Comparison of ENCODE assay signal across 15 cellular contexts in the genomic region with DNA sequence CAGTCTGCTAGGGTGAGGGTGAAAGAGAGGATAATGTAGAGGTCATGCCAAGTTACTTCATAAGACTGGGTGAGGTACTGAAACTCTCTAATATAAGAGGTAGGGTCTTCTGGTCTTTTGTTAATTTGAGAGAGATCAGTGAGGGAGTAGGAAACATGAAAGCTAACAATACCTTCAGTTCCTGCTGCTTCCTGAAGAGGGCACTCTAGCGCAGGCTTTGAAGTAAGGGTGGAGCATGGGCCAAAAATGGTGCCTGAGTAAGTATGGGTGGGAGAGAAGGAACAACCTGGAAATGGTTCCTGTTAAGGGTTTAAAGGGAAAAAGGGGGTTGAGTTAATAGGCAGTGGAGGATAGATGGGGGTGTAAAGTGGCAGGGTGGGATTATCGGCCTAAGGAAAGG.
DNase-seq lines count a peak whose midpoint lies in the region; ATAC-seq and TF ChIP-seq lines count a peak whose summit lies in the region.
"Had no signal": no experiment of that assay in that cellular context is flagged by ENCODE, and none has a peak within 500 bp of the region (broad histone marks: within the 10 kb centered on the region; RNA-seq: fewer than 3 reads in every experiment).

No MANE protein-coding gene starts in this region.

- no peak for TF ChIP-seq POLR2A in heart left ventricle (IDR thresholded peaks at IDR 0.05)

- 52 to 61% (median 54%) methylated on average over 2 of the region's 2 CpGs for WGBS in heart left ventricle, 4 donors

- no peaks in the 10 kb centered on the region for H3K36me3 ChIP-seq in heart left ventricle
- H3K36me3 ChIP-seq: lower lobe of right lung, MG63, thoracic aorta had no signal

- intact Hi-C loops in heart left ventricle (cut with DNase I) = no loop called here

- no peak overlapping the region for H3K27ac ChIP-seq in heart left ventricle
- H3K27ac ChIP-seq: lower lobe of right lung, thoracic aorta had no signal

- POLR2A ChIA-PET in GM10248 (lab: Yijun Ruan, JAX) = no interaction called here

- H3K4me3 ChIP-seq in GM12864 (ENCODE audit: low read depth, low read length) (no peak overlapping the region), choroid plexus epithelial cell (ENCODE audit: low read depth, low read length) (no peak overlapping the region), heart left ventricle (no peak overlapping the region)
- H3K4me3 ChIP-seq: lower lobe of right lung, MG63, thoracic aorta had no signal

- TF ChIP-seq CTCF in GM12864 (IDR thresholded peaks at IDR 0.05; ENCODE audit: low read depth, low read length, missing control alignments) (peak; percentile 29), choroid plexus epithelial cell (conservative IDR thresholded peaks at IDR 0.05; ENCODE audit: low read depth, low read length) (peak; percentile 2), GM10248 (IDR thresholded peaks at IDR 0.05; ENCODE audit: control extremely low read depth, extremely low read depth, low read depth, missing control alignments) (no peak), heart left ventricle (IDR thresholded peaks at IDR 0.05) (no peak)

- no peak for ATAC-seq in heart left ventricle
- ATAC-seq: lower lobe of right lung, T-cell had no signal

- CTCF ChIA-PET in GM10248 (lab: Yijun Ruan, JAX) = no interaction called here

- H3K9me3 ChIP-seq in heart left ventricle = peaks cover 0 to 5% (median 0%) of the 10 kb centered on the region in 12 donors
- H3K9me3 ChIP-seq: MG63, thoracic aorta had no signal

- H3K4me1 ChIP-seq in heart left ventricle = no peaks in the 10 kb centered on the region
- H3K4me1 ChIP-seq: lower lobe of right lung had no signal

- no peaks in the 10 kb centered on the region for H3K27me3 ChIP-seq in heart left ventricle
- H3K27me3 ChIP-seq: MG63 had no signal

- peak; percentile 3 for DNase-seq in COLO668 (lab: John Stamatoyannopoulos, UW; ENCODE audit: unreplicated experiment)
- no peak for DNase-seq in GM12864 (ENCODE audit: low read depth)
- peak; percentile 64 for DNase-seq in NAMALWA (ENCODE audit: low spot score)
- DNase-seq in choroid plexus epithelial cell (ENCODE audit: low read depth) = no peak
- no peak for DNase-seq in GM10248 (ENCODE audit: extremely low spot score)
- DNase-seq in NCI-H2107 (lab: John Stamatoyannopoulos, UW) = no peak
- no peak for DNase-seq in heart left ventricle
- DNase-seq: activated CD4-positive, alpha-beta T cell treated with anti-CD3 and anti-CD28 coated beads, Interleukin-2, amount 10 ng/mL, durations not matched to agents 7 days and 5 days; activated effector memory CD4-positive, alpha-beta T cell treated with Interleukin-2 at 50 U/mL for 16 hours; COR-L47; hippocampal formation; lower lobe of right lung; MG63; T-cell had no signal

Comparison
In these comparisons a context has a peak if more than half of its experiments do, and no peak if none do; other contexts are left out.
1. DNase-seq: peak in COLO668 (single experiment) and NAMALWA (single experiment); none in GM12864 (single experiment), choroid plexus epithelial cell (single experiment), GM10248 (single experiment), NCI-H2107 (single experiment) and heart left ventricle (0 of 5).
2. CTCF ChIP-seq: peak in GM12864 (single experiment) and choroid plexus epithelial cell (single experiment); none in GM10248 (single experiment) and heart left ventricle (0 of 12).